25 cellular contexts compared by ENCODE assay signal in the genomic region with DNA sequence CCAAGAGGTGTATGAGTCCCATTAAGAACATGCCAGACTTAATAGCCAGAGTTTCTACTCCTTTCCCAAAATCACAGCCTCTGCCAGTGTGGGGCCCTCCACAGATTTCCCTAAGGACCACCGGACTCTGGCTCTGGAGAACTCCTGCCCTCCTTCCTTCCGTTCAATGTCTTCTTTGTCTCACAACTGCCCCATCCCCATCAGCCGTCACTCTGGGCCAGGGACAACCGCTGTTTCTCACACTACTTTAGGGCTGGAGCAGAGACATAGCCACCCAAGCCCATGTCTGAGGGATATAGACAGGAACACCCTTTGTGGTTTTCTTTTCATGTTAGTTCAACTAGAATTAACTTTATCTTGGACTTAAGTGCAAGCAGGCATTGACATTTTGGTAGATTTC. TPM values are rescaled to one million over a fixed set of nuclear protein-coding genes. Genes with fewer than 3 reads are reported as not detected.
"Had no signal": no experiment of that assay in that cellular context is flagged by ENCODE, and none has a peak within 500 bp of the region (broad histone marks: within the 10 kb centered on the region; RNA-seq: fewer than 3 reads in every experiment).

No MANE protein-coding gene starts in this region.

- H3K36me3 ChIP-seq: adrenal gland, ascending aorta, neutrophil, ovary, right lobe of liver had no signal

- H3K4me3 ChIP-seq: adrenal gland, ascending aorta, ovary, right lobe of liver, smooth muscle cell had no signal

- H3K27ac Mint-ChIP-seq: activated naive CD4-positive, alpha-beta T cell treated with anti-CD3 and anti-CD28 coated beads for 36 hours; activated T-helper 2 cell treated with anti-CD3 and anti-CD28 coated beads, Interferon-gamma antibody, Interleukin-2, Interleukin-4, amounts not matched to agents 10 μg/mL and 5 μg/mL and 100 μg/mL, durations not matched to agents 14 hours and 24 hours and 36 hours; natural killer cell treated with Interleukin-12 subunit alpha and Interleukin-12 subunit beta and Interleukin-15 and Interleukin-18, amount 100 ng/mL, for 72 hours had no signal

- H3K9me3 Mint-ChIP-seq: activated naive CD4-positive, alpha-beta T cell treated with anti-CD3 and anti-CD28 coated beads for 36 hours; activated T-cell treated with anti-CD3 and anti-CD28 coated beads, Interleukin-2, amount 50 U/mL, for 4 hours; activated T-helper 2 cell treated with anti-CD3 and anti-CD28 coated beads, Interferon-gamma antibody, Interleukin-2, Interleukin-4, amounts not matched to agents 10 μg/mL and 5 μg/mL and 100 μg/mL, durations not matched to agents 14 hours and 24 hours and 36 hours; central memory CD8-positive, alpha-beta T cell; natural killer cell treated with Interleukin-12 subunit alpha and Interleukin-12 subunit beta and Interleukin-15 and Interleukin-18, amount 100 ng/mL, for 72 hours had no signal

- ATAC-seq: activated T-cell treated with anti-CD3 and anti-CD28 coated beads, Interleukin-2, amount 50 U/mL, for 4 hours; foreskin keratinocyte; natural killer cell treated with Interleukin-12 subunit alpha and Interleukin-12 subunit beta and Interleukin-15 and Interleukin-18, amount 100 ng/mL, for 72 hours had no signal

- H3K36me3 Mint-ChIP-seq: natural killer cell treated with Interleukin-12 subunit alpha and Interleukin-12 subunit beta and Interleukin-15 and Interleukin-18, amount 100 ng/mL, for 72 hours had no signal

- H3K9me3 ChIP-seq: adrenal gland, ascending aorta, neutrophil, ovary, right lobe of liver had no signal

- H3K4me1 ChIP-seq: adrenal gland, ascending aorta, foreskin keratinocyte had no signal

- DNase-seq: activated CD4-positive, alpha-beta T cell treated with anti-CD3 and anti-CD28 coated beads for 4 hours; activated CD4-positive, alpha-beta T cell treated with anti-CD3 and anti-CD28 coated beads, Interleukin-2, amount 50 U/mL, for 48 hours; activated CD4-positive, CD25-positive, alpha-beta regulatory T cell; activated CD8-positive, alpha-beta memory T cell treated with anti-CD3 and anti-CD28 coated beads, Interleukin-2, amount 50 U/mL, for 48 hours; activated naive CD4-positive, alpha-beta T cell treated with anti-CD3 and anti-CD28 coated beads for 36 hours; activated T-cell treated with anti-CD3 and anti-CD28 coated beads, Interleukin-2, amount 50 U/mL, for 4 hours; effector memory CD4-positive, alpha-beta T cell; foreskin keratinocyte; stimulated activated CD4-positive, alpha-beta T cell treated with anti-CD3 and anti-CD28 coated beads, Interleukin-2, amount 100 ng/mL, for 48 hours; stimulated activated naive CD4-positive, alpha-beta T cell; T1000 had no signal

- H3K27me3 ChIP-seq: ascending aorta, ovary, right lobe of liver had no signal

- H3K27ac ChIP-seq: adrenal gland, ascending aorta, foreskin keratinocyte, neutrophil, ovary, right lobe of liver had no signal

- H3K4me2 ChIP-seq: smooth muscle cell had no signal

RNA-seq across cellular contexts. Expression of a gene that starts 17.4 kb away (rescaled TPM):
- total RNA-seq: activated CD8-positive, alpha-beta memory T cell treated with anti-CD3 and anti-CD28 coated beads for 36 hours; activated naive CD4-positive, alpha-beta T cell treated with anti-CD3 and anti-CD28 coated beads for 36 hours; activated T-cell treated with anti-CD3 and anti-CD28 coated beads, Interleukin-2, amount 50 U/mL, for 4 hours; activated T-helper 2 cell treated with anti-CD3 and anti-CD28 coated beads, Interferon-gamma antibody, Interleukin-2, Interleukin-4, amounts not matched to agents 10 μg/mL and 5 μg/mL and 100 μg/mL, durations not matched to agents 14 hours and 24 hours and 36 hours; ascending aorta; dermis microvascular lymphatic vessel endothelial cell; foreskin keratinocyte; glomerular endothelial cell; natural killer cell treated with Interleukin-12 subunit alpha and Interleukin-12 subunit beta and Interleukin-15 and Interleukin-18, amount 100 ng/mL, for 72 hours; smooth muscle cell; T-helper 1 cell treated with Interleukin-12 subunit alpha and Interleukin-12 subunit beta and Interleukin-4 antibody, amounts not matched to agents 30 ng/mL and 1 ng/mL, for 36 hours; urinary bladder had no signal
